8 cellular contexts compared by ENCODE assay signal in the genomic region with DNA sequence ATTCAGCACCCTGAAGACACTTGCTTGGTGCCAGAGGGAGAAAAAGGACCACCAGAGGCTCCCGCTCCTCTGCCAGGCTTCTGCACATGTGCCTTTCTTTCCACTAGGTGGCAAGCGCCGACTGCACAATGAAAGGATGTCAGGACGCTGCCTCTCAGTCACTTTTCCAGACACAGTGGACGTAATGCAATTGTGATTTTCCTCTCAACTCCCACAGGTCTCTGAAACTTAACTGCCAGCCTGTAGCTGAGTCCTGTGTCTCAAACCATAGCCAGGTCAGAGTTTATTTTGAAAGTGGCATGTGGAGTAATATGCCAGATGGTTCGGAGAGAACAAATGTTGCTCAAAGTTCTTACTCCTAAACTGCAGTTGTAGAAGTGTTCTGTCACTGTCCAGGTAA.
DNase-seq lines count a peak whose midpoint lies in the region; ATAC-seq and TF ChIP-seq lines count a peak whose summit lies in the region.

No MANE protein-coding gene starts in this region.

- no peak overlapping the region for H3K27ac Mint-ChIP-seq in activated CD8-positive, alpha-beta T cell treated with anti-CD3 and anti-CD28 coated beads, Interleukin-2, amount 10 ng/mL, durations not matched to agents 7 days and 5 days

- POLR2A ChIA-PET in activated CD8-positive, alpha-beta T cell treated with anti-CD3 and anti-CD28 coated beads, Interleukin-2, amount 10 ng/mL, durations not matched to agents 7 days and 5 days (lab: Charles Lee) = no interaction called here

- H3K9me3 Mint-ChIP-seq in activated CD8-positive, alpha-beta T cell treated with anti-CD3 and anti-CD28 coated beads, Interleukin-2, amount 10 ng/mL, durations not matched to agents 7 days and 5 days (ENCODE audit: insufficient read depth) = no peaks in the 10 kb centered on the region

- CTCF ChIA-PET in activated CD8-positive, alpha-beta T cell treated with anti-CD3 and anti-CD28 coated beads, Interleukin-2, amount 10 ng/mL, durations not matched to agents 7 days and 5 days (lab: Charles Lee) = interaction anchor here (0.6 to 0.7 kb wide), 3 partner anchors 194 to 907 kb away, joined by 3 read pairs; no protein-coding TSS in a partner anchor

- H3K36me3 Mint-ChIP-seq in activated CD8-positive, alpha-beta T cell treated with anti-CD3 and anti-CD28 coated beads, Interleukin-2, amount 10 ng/mL, durations not matched to agents 7 days and 5 days (ENCODE audit: low read depth) = peaks cover 25% of the 10 kb centered on the region

- H3K4me3 ChIP-seq in GM12864 (ENCODE audit: low read depth, low read length) = no peak overlapping the region

- DNase-seq in GM12864 (ENCODE audit: low read depth) = no peak
- peak; percentile 21 for DNase-seq in NCI-H1092 treated with DMSO at 0.1 percent for 48 hours (lab: John Stamatoyannopoulos, UW)
- DNase-seq in activated CD8-positive, alpha-beta T cell treated with anti-CD3 and anti-CD28 coated beads, Interleukin-2, amount 10 ng/mL, durations not matched to agents 7 days and 5 days = peak; percentile 34
- DNase-seq in cardiac septum (ENCODE audit: low spot score) = peak; percentile 80
- peak; percentile 59 for DNase-seq in putamen (ENCODE audit: low spot score)
- no peak for DNase-seq in central memory CD4-positive, alpha-beta T cell
- no peak for DNase-seq in activated gamma-delta T cell (lab: John Stamatoyannopoulos, UW)

- no peaks in the 10 kb centered on the region for H3K27me3 Mint-ChIP-seq in activated CD8-positive, alpha-beta T cell treated with anti-CD3 and anti-CD28 coated beads, Interleukin-2, amount 10 ng/mL, durations not matched to agents 7 days and 5 days (ENCODE audit: low read depth)

- H3K4me1 Mint-ChIP-seq in activated CD8-positive, alpha-beta T cell treated with anti-CD3 and anti-CD28 coated beads, Interleukin-2, amount 10 ng/mL, durations not matched to agents 7 days and 5 days (ENCODE audit: low read depth) = no peaks in the 10 kb centered on the region

- intact Hi-C loops in cardiac septum (cut with DNase I) = loop anchor here (2.0 to 10.0 kb wide), 3 partner anchors 56 to 539 kb away; no protein-coding TSS in a partner anchor

- no peak for ATAC-seq in activated CD8-positive, alpha-beta T cell treated with anti-CD3 and anti-CD28 coated beads, Interleukin-2, amount 10 ng/mL, durations not matched to agents 7 days and 5 days
- ATAC-seq in HG03025 (IDR thresholded peaks at IDR 0.05; ENCODE audit: low FRiP score, unreplicated experiment) = no peak

- peak; percentile 38 for TF ChIP-seq CTCF in GM12864 (IDR thresholded peaks at IDR 0.05; ENCODE audit: low read depth, low read length, missing control alignments)

- no peak overlapping the region for H3K4me3 Mint-ChIP-seq in activated CD8-positive, alpha-beta T cell treated with anti-CD3 and anti-CD28 coated beads, Interleukin-2, amount 10 ng/mL, durations not matched to agents 7 days and 5 days

Comparison
In these comparisons a context has a peak if more than half of its experiments do, and no peak if none do; other contexts are left out.
1. DNase-seq: peak in NCI-H1092 treated with DMSO at 0.1 percent for 48 hours (single experiment), activated CD8-positive, alpha-beta T cell treated with anti-CD3 and anti-CD28 coated beads, Interleukin-2, amount 10 ng/mL, durations not matched to agents 7 days and 5 days (single experiment), cardiac septum (single experiment) and putamen (single experiment); none in GM12864 (single experiment), central memory CD4-positive, alpha-beta T cell (single experiment) and activated gamma-delta T cell (single experiment).